11 cellular contexts compared by ENCODE assay signal in the genomic region with DNA sequence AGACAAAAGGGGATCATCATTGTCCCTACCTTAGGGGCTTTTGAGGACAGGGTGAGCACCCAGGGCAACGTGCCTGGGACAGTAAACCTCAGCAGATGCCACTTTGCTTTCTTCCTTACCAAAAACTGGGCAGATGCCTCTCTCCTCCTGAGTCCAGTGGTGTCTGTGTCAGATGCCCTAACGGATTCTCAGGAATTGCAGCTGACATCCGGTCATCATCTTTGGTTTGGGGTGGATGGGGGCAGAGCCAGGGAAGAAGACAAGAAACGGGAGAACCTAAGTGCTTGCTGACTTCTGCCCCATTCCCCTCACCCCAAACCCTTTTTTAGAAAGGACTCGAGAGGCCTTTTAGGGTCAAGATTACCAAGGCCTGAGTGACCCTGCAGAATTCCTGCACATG.
A peak's percentile ranks its signal among the peaks of the same experiment; 100 is the strongest.
DNase-seq lines count a peak whose midpoint lies in the region; ATAC-seq, FAIRE-seq and TF ChIP-seq lines count a peak whose summit lies in the region.
"Had no signal": no experiment of that assay in that cellular context is flagged by ENCODE, and none has a peak within 500 bp of the region (broad histone marks: within the 10 kb centered on the region; RNA-seq: fewer than 3 reads in every experiment).

No MANE protein-coding gene starts in this region.

- no peak for FAIRE-seq in HepG2 (lab: Jason Lieb, UNC)

- CTCF ChIA-PET in HepG2 (lab: Yijun Ruan, JAX; ENCODE audit: low intra/inter-chr PET ratio, low total read pairs): no interaction called here

- H3K27me3 Mint-ChIP-seq in activated T-helper 1 cell treated with anti-CD3 and anti-CD28 coated beads, Interleukin-12 subunit alpha, Interleukin-12 subunit beta, Interleukin-2, Interleukin-4 antibody, amounts not matched to agents 30 ng/mL and 10 ng/mL and 1 ng/mL, durations not matched to agents 14 hours and 24 hours and 36 hours (ENCODE audit: insufficient read depth): peaks cover 2% of the 10 kb centered on the region

- H3K4me3 ChIP-seq in HepG2 (replicated peaks in 1 of 3; ENCODE audit: insufficient read depth in 1 of 3, low read depth in 2 of 3, low read length in 3 of 3): no peak overlapping the region
- no peak overlapping the region for H3K4me3 ChIP-seq in right lobe of liver
- H3K4me3 ChIP-seq in mesodermal cell (ENCODE audit: extremely low read depth, insufficient read depth, low read length, poor library complexity, severe bottlenecking): no peak overlapping the region
- H3K4me3 ChIP-seq: lung had no signal

- H2AFZ ChIP-seq in HepG2 (ENCODE audit: low read length): no peak overlapping the region

- no peak for TF ChIP-seq RAD21 in HepG2 (CRISPR knock-in tag; IDR thresholded peaks at IDR 0.05)

- no peaks in the 10 kb centered on the region for H4K20me1 ChIP-seq in HepG2 (ENCODE audit: insufficient read depth, low read length)

- intact Hi-C loops in HepG2 (cut with micrococcal nuclease; ENCODE audit: unreplicated experiment) (loop anchor here (5.0 kb wide), 1 partner anchor 76 kb away; no protein-coding TSS in a partner anchor), right lobe of liver (cut with DNase I) (no loop called here)
- intact Hi-C loops in activated T-helper 1 cell treated with anti-CD3 and anti-CD28 coated beads, Interleukin-12 subunit alpha, Interleukin-12 subunit beta, Interleukin-2, Interleukin-4 antibody, amounts not matched to agents 30 ng/mL and 10 ng/mL and 1 ng/mL, durations not matched to agents 14 hours and 24 hours and 36 hours (cut with micrococcal nuclease): loop anchor here (5.0 to 10.0 kb wide), 5 partner anchors 64 to 611 kb away; a partner anchor contains a TSS

- H3K36me3 Mint-ChIP-seq in activated T-helper 1 cell treated with anti-CD3 and anti-CD28 coated beads, Interleukin-12 subunit alpha, Interleukin-12 subunit beta, Interleukin-2, Interleukin-4 antibody, amounts not matched to agents 30 ng/mL and 10 ng/mL and 1 ng/mL, durations not matched to agents 14 hours and 24 hours and 36 hours (ENCODE audit: low read depth): peaks cover 19% of the 10 kb centered on the region

- TF ChIP-seq CTCF in HepG2 (CRISPR knock-in tag; IDR thresholded peaks at IDR 0.05) (no peak), right lobe of liver (IDR thresholded peaks at IDR 0.05) (no peak)

- H3K4me1 Mint-ChIP-seq in activated T-helper 1 cell treated with anti-CD3 and anti-CD28 coated beads, Interleukin-12 subunit alpha, Interleukin-12 subunit beta, Interleukin-2, Interleukin-4 antibody, amounts not matched to agents 30 ng/mL and 10 ng/mL and 1 ng/mL, durations not matched to agents 14 hours and 24 hours and 36 hours (ENCODE audit: low read depth): peaks cover 89% of the 10 kb centered on the region

- H3K4me3 Mint-ChIP-seq in activated T-helper 1 cell treated with anti-CD3 and anti-CD28 coated beads, Interleukin-12 subunit alpha, Interleukin-12 subunit beta, Interleukin-2, Interleukin-4 antibody, amounts not matched to agents 30 ng/mL and 10 ng/mL and 1 ng/mL, durations not matched to agents 14 hours and 24 hours and 36 hours: no peak overlapping the region

- no peak for DNase-seq in HepG2 (ENCODE audit: low spot score)
- DNase-seq in right lobe of liver: no peak
- no peak for DNase-seq in activated T-helper 1 cell treated with anti-CD3 and anti-CD28 coated beads, Interleukin-12 subunit alpha, Interleukin-12 subunit beta, Interleukin-2, Interleukin-4 antibody, amounts not matched to agents 30 ng/mL and 10 ng/mL and 1 ng/mL, durations not matched to agents 14 hours and 24 hours and 36 hours (ENCODE audit: low spot score)
- no peak for DNase-seq in substantia nigra (lab: John Stamatoyannopoulos, UW)
- DNase-seq in GDM1 (lab: John Stamatoyannopoulos, UW): no peak
- DNase-seq: NCI-H187 treated with DMSO at 0.1 percent for 48 hours, NCI-H526 treated with DMSO at 0.1 percent for 48 hours had no signal

- H3K27me3 ChIP-seq in HepG2 (ENCODE audit: control insufficient read depth in 1 of 2, insufficient read depth in 2 of 2, low read length in 2 of 2): no peaks in the 10 kb centered on the region
- no peaks in the 10 kb centered on the region for H3K27me3 ChIP-seq in right lobe of liver

- H3K36me3 ChIP-seq in HepG2 (replicated peaks in 1 of 2; ENCODE audit: control insufficient read depth in 1 of 2, insufficient read depth in 2 of 2, low read length in 2 of 2): peaks cover 4 to 5% of the 10 kb centered on the region in 2 experiments; a peak in 4 of 5 replicates
- no peaks in the 10 kb centered on the region for H3K36me3 ChIP-seq in right lobe of liver
- H3K36me3 ChIP-seq in mesodermal cell (ENCODE audit: control insufficient read depth, insufficient read depth, low read length): peaks cover 21% of the 10 kb centered on the region

- H3K9me3 ChIP-seq in HepG2 (ENCODE audit: low read length) (no peaks in the 10 kb centered on the region), right lobe of liver (no peaks in the 10 kb centered on the region), mesodermal cell (ENCODE audit: control insufficient read depth, low read length) (no peaks in the 10 kb centered on the region)

- ATAC-seq in HepG2 (no peak), right lobe of liver (no peak), HG02970 (IDR thresholded peaks at IDR 0.05; ENCODE audit: low FRiP score, unreplicated experiment) (no peak), GM18498 (IDR thresholded peaks at IDR 0.05; ENCODE audit: unreplicated experiment) (no peak)

- no peak overlapping the region for H3K9ac ChIP-seq in HepG2 (ENCODE audit: insufficient read depth, low read depth, low read length)

- peaks cover 83% of the 10 kb centered on the region for H3K4me1 ChIP-seq in HepG2 (ENCODE audit: insufficient read depth, low read length)
- no peaks in the 10 kb centered on the region for H3K4me1 ChIP-seq in right lobe of liver
- peaks cover 67% of the 10 kb centered on the region for H3K4me1 ChIP-seq in mesodermal cell (ENCODE audit: control insufficient read depth, insufficient read depth, low read length, poor library complexity, severe bottlenecking)

- WGBS in HepG2 (ENCODE audit: low lambda C conversion rate): 97% methylated on average over 5 of the region's 5 CpGs
- WGBS in right lobe of liver (ENCODE audit: insufficient coverage, low coverage, low lambda C conversion rate, missing lambda C conversion rate): 77% methylated on average over 5 of the region's 5 CpGs
- 87 to 98% methylated on average over 3 to 4 of the region's 5 CpGs for WGBS in mesodermal cell (ENCODE audit: insufficient coverage in 2 of 2), 2 experiments

- in situ Hi-C loops in HepG2 (cut with HindIII; ENCODE audit: extremely low pct_ligation_motif_present, low pct_unique_long_range_greater_than_20kb): no loop called here

- no TSS peak for BruUV-seq in HepG2 (replicated peaks; lab: Mats Ljungman, UMichigan)

- TF ChIP-seq EP300 in HepG2 (IDR thresholded peaks at IDR 0.05; ENCODE audit: low read depth in 2 of 2, low read length in 2 of 2) (no peak), HepG2 (CRISPR knock-in tag; IDR thresholded peaks at IDR 0.05; ENCODE audit: borderline replicate concordance) (no peak; the same call in 1 of the 2 replicates)

- TF ChIP-seq POLR2A in HepG2 (IDR thresholded peaks at IDR 0.05; ENCODE audit: insufficient read depth in 1 of 2, low read depth in 2 of 2, low read length in 2 of 2): no peak
- no peak for TF ChIP-seq POLR2A in right lobe of liver (IDR thresholded peaks at IDR 0.05)

- H3K27ac ChIP-seq in HepG2 (ENCODE audit: extremely low read length, insufficient read depth, low read length): peak overlapping the region; percentile 9
- no peak overlapping the region for H3K27ac ChIP-seq in right lobe of liver
- peak overlapping the region; percentile 53 for H3K27ac ChIP-seq in mesodermal cell (ENCODE audit: low read depth, low read length, severe bottlenecking)
- H3K27ac ChIP-seq in substantia nigra (ENCODE audit: low read depth, low read length, poor library complexity, severe bottlenecking): peak overlapping the region; percentile 65

- POLR2A ChIA-PET in HepG2 (lab: Yijun Ruan, JAX): interaction anchor here (2.7 kb wide), 1 partner anchor 30 kb away, joined by 6 read pairs; no protein-coding TSS in a partner anchor

- H3K79me2 ChIP-seq in HepG2 (ENCODE audit: insufficient read depth, low read length): peaks cover 20% of the 10 kb centered on the region

- H3K4me2 ChIP-seq in HepG2 (ENCODE audit: low read depth, low read length): no peak overlapping the region

- H3K27ac Mint-ChIP-seq in activated T-helper 1 cell treated with anti-CD3 and anti-CD28 coated beads, Interleukin-12 subunit alpha, Interleukin-12 subunit beta, Interleukin-2, Interleukin-4 antibody, amounts not matched to agents 30 ng/mL and 10 ng/mL and 1 ng/mL, durations not matched to agents 14 hours and 24 hours and 36 hours: peak overlapping the region; percentile 98

- no peaks in the 10 kb centered on the region for H3K9me3 Mint-ChIP-seq in activated T-helper 1 cell treated with anti-CD3 and anti-CD28 coated beads, Interleukin-12 subunit alpha, Interleukin-12 subunit beta, Interleukin-2, Interleukin-4 antibody, amounts not matched to agents 30 ng/mL and 10 ng/mL and 1 ng/mL, durations not matched to agents 14 hours and 24 hours and 36 hours

TF ChIP-seq in HepG2, 621 proteins besides CTCF, POLR2A, EP300 and RAD21 (continues in another document):
- TF ChIP-seq, protein P1, sequence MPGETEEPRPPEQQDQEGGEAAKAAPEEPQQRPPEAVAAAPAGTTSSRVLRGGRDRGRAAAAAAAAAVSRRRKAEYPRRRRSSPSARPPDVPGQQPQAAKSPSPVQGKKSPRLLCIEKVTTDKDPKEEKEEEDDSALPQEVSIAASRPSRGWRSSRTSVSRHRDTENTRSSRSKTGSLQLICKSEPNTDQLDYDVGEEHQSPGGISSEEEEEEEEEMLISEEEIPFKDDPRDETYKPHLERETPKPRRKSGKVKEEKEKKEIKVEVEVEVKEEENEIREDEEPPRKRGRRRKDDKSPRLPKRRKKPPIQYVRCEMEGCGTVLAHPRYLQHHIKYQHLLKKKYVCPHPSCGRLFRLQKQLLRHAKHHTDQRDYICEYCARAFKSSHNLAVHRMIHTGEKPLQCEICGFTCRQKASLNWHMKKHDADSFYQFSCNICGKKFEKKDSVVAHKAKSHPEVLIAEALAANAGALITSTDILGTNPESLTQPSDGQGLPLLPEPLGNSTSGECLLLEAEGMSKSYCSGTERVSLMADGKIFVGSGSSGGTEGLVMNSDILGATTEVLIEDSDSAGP (CRISPR knock-in tag; IDR thresholded peaks at IDR 0.05; ENCODE audit: borderline replicate concordance): peak; percentile 23; the same call in 1 of the 2 replicates
- TF ChIP-seq BHLHE40 (IDR thresholded peaks at IDR 0.05; ENCODE audit: low read length) (no peak), HDAC2 (CRISPR knock-in tag; IDR thresholded peaks at IDR 0.05) (no peak)

Comparison
In these comparisons a context has a peak if more than half of its experiments do, and no peak if none do; other contexts are left out.
1. H3K27ac ChIP-seq: peak in HepG2 (single experiment), mesodermal cell (single experiment) and substantia nigra (single experiment); none in right lobe of liver (0 of 3).
2. intact Hi-C loops: an anchor here in HepG2 (5.0 kb wide) and activated T-helper 1 cell treated with anti-CD3 and anti-CD28 coated beads, Interleukin-12 subunit alpha, Interleukin-12 subunit beta, Interleukin-2, Interleukin-4 antibody, amounts not matched to agents 30 ng/mL and 10 ng/mL and 1 ng/mL, durations not matched to agents 14 hours and 24 hours and 36 hours (5.0 to 10.0 kb wide); none called in right lobe of liver.